In genomic region chr21:44962481-44962966, GRCh38 we compare ENCODE assay signal across 10 cellular contexts. TPM values are rescaled to one million over a fixed set of nuclear protein-coding genes. Genes with fewer than 3 reads are reported as not detected.
DNase-seq lines count a peak whose midpoint lies in the region; ATAC-seq and TF ChIP-seq lines count a peak whose summit lies in the region.
"Had no signal": no experiment of that assay in that cellular context is flagged by ENCODE, and none has a peak within 500 bp of the region (broad histone marks: within the 10 kb centered on the region; RNA-seq: fewer than 3 reads in every experiment).

No MANE protein-coding gene starts in this region.

- H3K9me3 ChIP-seq in esophagus squamous epithelium, result no peaks in the 10 kb centered on the region
- no peaks in the 10 kb centered on the region for H3K9me3 ChIP-seq in OCI-LY7 (ENCODE audit: low read length)
- H3K9me3 ChIP-seq: colonic mucosa had no signal

- POLR2A ChIA-PET in OCI-LY7 (lab: Charles Lee), result no interaction called here

- H3K36me3 ChIP-seq in esophagus squamous epithelium (peaks cover 0 to 48% (median 4%) of the 10 kb centered on the region in 3 donors), OCI-LY7 (ENCODE audit: insufficient read depth, low read length) (peaks cover 80% of the 10 kb centered on the region)
- H3K36me3 ChIP-seq: colonic mucosa had no signal

- H2AFZ ChIP-seq in OCI-LY7 (ENCODE audit: low read length), result no peak overlapping the region

- H4K20me1 ChIP-seq in OCI-LY7 (ENCODE audit: insufficient read depth, low read length), result peaks cover 4% of the 10 kb centered on the region; the same call in 1 of the 2 replicates

- no peak overlapping the region for H3K4me2 ChIP-seq in OCI-LY7 (ENCODE audit: low read length)

- 54 to 61% methylated on average over 8 of the region's 8 CpGs for WGBS in esophagus squamous epithelium, 2 donors

- no peaks in the 10 kb centered on the region for H3K9me2 ChIP-seq in OCI-LY7 (ENCODE audit: insufficient read depth, low read length)

- H3K27ac Mint-ChIP-seq in mesothelial cell of epicardium (peak overlapping the region; percentile 75), immature natural killer cell (no peak overlapping the region), endothelial cell (ENCODE audit: unreplicated experiment) (no peak overlapping the region)

- peaks cover 31 to 66% (median 50%) of the 10 kb centered on the region in 3 donors for H3K4me1 ChIP-seq in esophagus squamous epithelium
- H3K4me1 ChIP-seq in OCI-LY7 (ENCODE audit: insufficient read depth, low read length, poor library complexity, severe bottlenecking), result no peaks in the 10 kb centered on the region
- H3K4me1 ChIP-seq: colonic mucosa had no signal

- H3K4me3 Mint-ChIP-seq in mesothelial cell of epicardium (no peak overlapping the region), immature natural killer cell (no peak overlapping the region), endothelial cell (ENCODE audit: unreplicated experiment) (no peak overlapping the region)

- CTCF ChIA-PET in OCI-LY7 (lab: Charles Lee; ENCODE audit: unreplicated experiment), result interaction anchor here (0.7 kb wide), 1 partner anchor 13 kb away, joined by 3 read pairs; no protein-coding TSS in a partner anchor

- no TSS peak for BruUV-seq in OCI-LY7 (replicated peaks; lab: Mats Ljungman, UMichigan)

- H3K27ac ChIP-seq in esophagus squamous epithelium (peak overlapping the region in 3 of 4 donors; percentile 30 to 71 (median 43)), OCI-LY7 (ENCODE audit: low read depth, low read length, poor library complexity, severe bottlenecking) (no peak overlapping the region)
- H3K27ac ChIP-seq: colonic mucosa had no signal

- intact Hi-C loops in Right ventricle myocardium inferior (cut with DNase I), result loop anchor here (10.0 kb wide), 1 partner anchor 52 kb away; no protein-coding TSS in a partner anchor
- intact Hi-C loops in cardiac septum (cut with DNase I), result no loop called here
- intact Hi-C loops in esophagus squamous epithelium (cut with DNase I), result no loop called here
- intact Hi-C loops in OCI-LY7 (cut with micrococcal nuclease; ENCODE audit: unreplicated experiment), result no loop called here

- DNase-seq in Right ventricle myocardium inferior (ENCODE audit: missing footprints) (peak; percentile 48), cardiac septum (ENCODE audit: low spot score) (no peak), esophagus squamous epithelium (lab: John Stamatoyannopoulos, UW) (no peak), mesothelial cell of epicardium (ENCODE audit: low spot score in 2 of 2, unreplicated experiment in 2 of 2) (no peak), OCI-LY7 (ENCODE audit: low spot score) (no peak), immature natural killer cell (no peak), endothelial cell (ENCODE audit: low spot score) (no peak), cerebellar cortex (ENCODE audit: low spot score) (no peak)
- DNase-seq: colonic mucosa, NCI-H1417 had no signal

- H3K9me3 Mint-ChIP-seq in mesothelial cell of epicardium (peaks cover 5% of the 10 kb centered on the region), immature natural killer cell (no peaks in the 10 kb centered on the region), endothelial cell (ENCODE audit: unreplicated experiment) (no peaks in the 10 kb centered on the region)

- H3K27me3 Mint-ChIP-seq in mesothelial cell of epicardium (ENCODE audit: low read depth) (no peaks in the 10 kb centered on the region), immature natural killer cell (ENCODE audit: low read depth in 3 of 3) (peaks cover 0 to 8% (median 3%) of the 10 kb centered on the region in 3 donors), endothelial cell (ENCODE audit: unreplicated experiment) (peaks cover 2% of the 10 kb centered on the region)

- H3K36me3 Mint-ChIP-seq in mesothelial cell of epicardium (peaks cover 33% of the 10 kb centered on the region), immature natural killer cell (peaks cover 4 to 26% (median 22%) of the 10 kb centered on the region in 3 donors), endothelial cell (ENCODE audit: low read depth, unreplicated experiment) (peaks cover 4% of the 10 kb centered on the region)

- no peak for TF ChIP-seq CTCF in esophagus squamous epithelium (IDR thresholded peaks at IDR 0.05)
- TF ChIP-seq CTCF in mesothelial cell of epicardium (IDR thresholded peaks at IDR 0.05; ENCODE audit: unreplicated experiment), result no peak
- no peak for TF ChIP-seq CTCF in OCI-LY7 (conservative IDR thresholded peaks at IDR 0.05; ENCODE audit: low read length)
- TF ChIP-seq CTCF in endothelial cell (IDR thresholded peaks at IDR 0.05; ENCODE audit: unreplicated experiment), result no peak

- H3K79me2 ChIP-seq in OCI-LY7 (ENCODE audit: insufficient read depth, low read depth, low read length), result peaks cover 7% of the 10 kb centered on the region; the same call in 1 of the 2 replicates

- no peak for TF ChIP-seq POLR2A in esophagus squamous epithelium (IDR thresholded peaks at IDR 0.05)

- H3K4me3 ChIP-seq in esophagus squamous epithelium (no peak overlapping the region), OCI-LY7 (ENCODE audit: low read depth, low read length, poor library complexity, severe bottlenecking) (no peak overlapping the region)
- H3K4me3 ChIP-seq: colonic mucosa had no signal

- H3K4me1 Mint-ChIP-seq in mesothelial cell of epicardium (peaks cover 22% of the 10 kb centered on the region), immature natural killer cell (peaks cover 32 to 38% of the 10 kb centered on the region in 2 donors), endothelial cell (ENCODE audit: unreplicated experiment) (no peaks in the 10 kb centered on the region)

- H3K27me3 ChIP-seq in esophagus squamous epithelium, result no peaks in the 10 kb centered on the region
- H3K27me3 ChIP-seq: colonic mucosa had no signal

- ATAC-seq in Right ventricle myocardium inferior, result peak; percentile 18

RNA-seq across cellular contexts. Expression of gene SLX9, which starts 22.7 kb away (rescaled TPM):
- total RNA-seq in Right ventricle myocardium inferior (66.5 TPM), cardiac septum (35.8 TPM), esophagus squamous epithelium (10 to 100 TPM; 10.2 to 16.1 (median 11.1) TPM), mesothelial cell of epicardium (30.6 to 32.3 TPM (median 31.8 TPM) in 3 replicates), OCI-LY7 (2022) (53.3 and 61.6 TPM in 2 replicates), endothelial cell (ENCODE audit: unreplicated experiment) (13.7 TPM)
- 18.6 and 37.0 TPM in 2 replicates for total RNA-seq in OCI-LY7 (2014; rRNA removed; shearing (Covaris generic))
- 10 to 100 TPM in 2 of 3 donors, 1 to 10 TPM in 1; 7.1 to 12.4 (median 11.3) TPM for polyA plus RNA-seq in immature natural killer cell

RNA-seq across cellular contexts. Expression of gene ITGB2, which starts 41.8 kb away (rescaled TPM):
- total RNA-seq in Right ventricle myocardium inferior (36.7 TPM), cardiac septum (11.5 TPM), esophagus squamous epithelium (10 to 100 TPM in 2 of 4 donors, 1 to 10 TPM in 2; 6.6 to 47.1 (median 18.5) TPM), mesothelial cell of epicardium (0.61 to 1.4 TPM (median 0.74 TPM) in 3 replicates), OCI-LY7 (2022) (60.8 and 78.9 TPM in 2 replicates), endothelial cell (ENCODE audit: unreplicated experiment) (21.3 TPM)
- 4.2 and 11.6 TPM in 2 replicates for total RNA-seq in OCI-LY7 (2014; rRNA removed; shearing (Covaris generic))
- 1,000 to 10,000 TPM; 1,416 to 2,161 (median 1,452) TPM for polyA plus RNA-seq in immature natural killer cell
